In the genomic region with DNA sequence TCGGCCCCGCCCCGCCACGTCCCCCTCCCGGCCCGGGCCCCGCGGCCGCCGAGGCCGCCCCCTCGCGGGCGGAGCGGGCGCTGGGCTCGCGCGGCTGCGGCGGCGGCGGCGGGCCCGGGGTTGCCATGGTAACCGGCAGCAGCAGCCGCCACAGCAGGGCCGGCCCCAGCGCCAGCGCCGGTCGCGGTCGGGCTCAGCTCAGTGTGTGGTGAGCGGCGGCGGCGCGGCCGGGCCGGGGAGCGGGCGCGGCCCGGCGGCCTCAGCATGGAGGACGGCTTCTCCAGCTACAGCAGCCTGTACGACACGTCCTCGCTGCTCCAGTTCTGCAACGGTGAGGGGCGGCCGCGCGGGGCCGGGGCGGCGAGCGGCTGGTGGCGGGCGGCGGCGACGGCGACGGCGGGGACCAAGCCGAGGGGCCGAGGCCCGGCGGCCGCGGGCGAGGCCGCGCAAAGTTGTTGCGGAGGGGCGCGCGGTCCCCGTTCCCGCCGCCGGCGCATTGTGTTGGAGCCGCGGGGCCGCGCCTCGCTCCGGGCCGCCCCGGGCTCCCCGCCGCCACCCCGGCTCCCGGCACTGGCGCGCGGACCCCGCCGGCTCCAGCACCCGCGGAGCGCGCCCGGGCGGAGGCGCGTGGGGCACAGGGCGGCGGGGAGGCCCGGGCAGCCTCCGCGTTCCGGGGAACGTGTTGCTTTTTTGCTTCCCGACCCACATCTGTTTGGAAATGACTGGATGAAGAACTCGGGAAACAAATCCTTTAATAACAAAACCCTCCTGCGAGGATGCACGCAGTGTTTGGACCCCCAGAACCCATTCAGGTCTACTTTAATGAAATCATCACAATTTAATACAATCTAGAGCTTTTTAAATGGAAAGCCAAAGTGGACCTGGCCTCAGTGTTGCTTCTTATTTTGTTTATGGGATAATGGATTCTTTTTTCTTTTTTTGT, we compare ENCODE assay signal across 8 cellular contexts. TPM values are rescaled to one million over a fixed set of nuclear protein-coding genes. Genes with fewer than 3 reads are reported as not detected.
DNase-seq lines count a peak whose midpoint lies in the region; ATAC-seq lines count a peak whose summit lies in the region.

Gene EML1 (plus strand): TSS at position 201 of the 943 bp plus-strand sequence. CDS start 64 bp downstream, at position 265.

- peak within 1 kb of the TSS; percentile 80 for H3K18ac ChIP-seq in trophoblast cell (ENCODE audit: low read length)

- H3K9me3 ChIP-seq in adipocyte (ENCODE audit: control insufficient read depth, low read length) (peaks cover 8% of the 10 kb centered on the region), trophoblast cell (ENCODE audit: insufficient read depth, low read depth, low read length) (no peaks in the 10 kb centered on the region), thymus (ENCODE audit: control insufficient read depth) (peaks cover 2% of the 10 kb centered on the region)

- peak within 1 kb of the TSS; percentile 3 for H2BK120ac ChIP-seq in trophoblast cell (ENCODE audit: insufficient read depth, low read length, poor library complexity)

- H3K9ac ChIP-seq in adipocyte (ENCODE audit: low read length) (peak within 1 kb of the TSS; percentile 86), trophoblast cell (ENCODE audit: low read length) (peak within 1 kb of the TSS; percentile 56)

- H3K27ac ChIP-seq in trophoblast cell (ENCODE audit: low read depth, low read length) (peak within 1 kb of the TSS; percentile 28), thymus (ENCODE audit: low read depth) (peak within 1 kb of the TSS; percentile 31)

- H3K4ac ChIP-seq in trophoblast cell (ENCODE audit: low read depth, low read length) = peak within 1 kb of the TSS; percentile 28

- no peaks in the 10 kb centered on the region for H3K27me3 ChIP-seq in adipocyte (replicated peaks; ENCODE audit: control insufficient read depth, insufficient read depth, low read length)
- H3K27me3 ChIP-seq in trophoblast cell (ENCODE audit: insufficient read depth, low read length) = no peaks in the 10 kb centered on the region
- peaks cover 48% of the 10 kb centered on the region for H3K27me3 ChIP-seq in thymus (ENCODE audit: control insufficient read depth, insufficient read depth)

- intact Hi-C loops in Right ventricle myocardium superior (cut with DNase I) = loop anchor here (5.0 to 10.0 kb wide), 2 partner anchors 61 to 91 kb away; no protein-coding TSS in a partner anchor

- H3K4me1 ChIP-seq in adipocyte (ENCODE audit: control insufficient read depth, insufficient read depth, low read length) (peaks cover 30% of the 10 kb centered on the region), trophoblast cell (ENCODE audit: control insufficient read depth in 1 of 2, insufficient read depth in 2 of 2, low read length in 2 of 2) (peaks cover 0 to 2% of the 10 kb centered on the region in 2 experiments), thymus (ENCODE audit: control insufficient read depth, insufficient read depth, low read length) (peaks cover 3% of the 10 kb centered on the region)

- peak within 1 kb of the TSS; percentile 64 for H4K12ac ChIP-seq in trophoblast cell (ENCODE audit: low read depth, low read length)

- peak within 1 kb of the TSS; percentile 27 for H3K4me3 ChIP-seq in Jurkat, Clone E6-1 (ENCODE audit: low read length)
- H3K4me3 ChIP-seq in adipocyte (ENCODE audit: low read length) (peak within 1 kb of the TSS; percentile 84), trophoblast cell (ENCODE audit: low read depth, low read length) (peak within 1 kb of the TSS; percentile 84), thymus (ENCODE audit: low read length) (peak within 1 kb of the TSS; percentile 63)

- peaks cover 3% of the 10 kb centered on the region for H3K79me2 ChIP-seq in trophoblast cell (ENCODE audit: control insufficient read depth, insufficient read depth, low read length, poor library complexity)

- ATAC-seq in GM21576 (IDR thresholded peaks at IDR 0.05; ENCODE audit: unreplicated experiment) (peak; percentile 93), Right ventricle myocardium superior (ENCODE audit: poor library complexity) (peak; percentile 92)

- H4K8ac ChIP-seq in trophoblast cell (ENCODE audit: low read depth, low read length) = peak within 1 kb of the TSS; percentile 84

- no CpG with 5 or more reads among the region's 121 CpGs for WGBS in trophoblast cell (ENCODE audit: extremely low coverage, insufficient coverage, insufficient read length)
- WGBS in thymus = under 1% methylated on average over 121 of the region's 121 CpGs

- peaks cover 6% of the 10 kb centered on the region for H3K79me1 ChIP-seq in trophoblast cell (ENCODE audit: low read length)

- DNase-seq in DMS153 treated with DMSO at 0.1 percent for 48 hours (lab: John Stamatoyannopoulos, UW; ENCODE audit: unreplicated experiment) (peak; percentile 4), SW480 (ENCODE audit: low spot score) (peak; percentile 75), adipocyte (ENCODE audit: low read depth) (peak; percentile 94), Right ventricle myocardium superior (peak; percentile 89), trophoblast cell (peak; percentile 63 to 83)
- peak; percentile 19 for DNase-seq in Jurkat, Clone E6-1 (ENCODE audit: low read depth, low spot score)

- peak within 1 kb of the TSS; percentile 81 for H3K14ac ChIP-seq in trophoblast cell (ENCODE audit: low read length)

- H3K36me3 ChIP-seq in adipocyte (ENCODE audit: control insufficient read depth, insufficient read depth, low read length, severe bottlenecking) = no peaks in the 10 kb centered on the region
- H3K36me3 ChIP-seq in trophoblast cell (ENCODE audit: control insufficient read depth in 1 of 2, insufficient read depth in 2 of 2, low read length in 2 of 2) = no peaks in the 10 kb centered on the region
- H3K36me3 ChIP-seq in thymus (ENCODE audit: control insufficient read depth, insufficient read depth) = no peaks in the 10 kb centered on the region

- H4K91ac ChIP-seq in trophoblast cell (ENCODE audit: low read depth, low read length) = peak within 1 kb of the TSS; percentile 81

- peak within 1 kb of the TSS; percentile 8 for H2BK5ac ChIP-seq in trophoblast cell (ENCODE audit: low read depth, low read length, poor library complexity)

- peak within 1 kb of the TSS; percentile 86 for H2AFZ ChIP-seq in trophoblast cell (ENCODE audit: insufficient read depth, low read length, poor library complexity)

- no peak within 1 kb of the TSS for H3K23ac ChIP-seq in trophoblast cell (ENCODE audit: low read length)

- H2BK12ac ChIP-seq in trophoblast cell (ENCODE audit: low read length) = peak within 1 kb of the TSS; percentile 81

- H3K4me2 ChIP-seq in trophoblast cell (ENCODE audit: low read length) = peak within 1 kb of the TSS; percentile 90

- H2AK5ac ChIP-seq in trophoblast cell (ENCODE audit: low read length) = no peak within 1 kb of the TSS

RNA-seq across cellular contexts. Expression of gene EML1, which starts in this region (rescaled TPM):
- polyA plus RNA-seq in Jurkat, Clone E6-1 (2012; ENCODE audit: insufficient read depth, insufficient read length) = 3.1 TPM
- total RNA-seq in Right ventricle myocardium superior = 39.5 TPM
- polyA plus RNA-seq in trophoblast cell (2013) = 5.5 and 6.1 TPM in 2 replicates
- polyA plus RNA-seq in thymus = 1.7 TPM

Comparison
In these comparisons a context has a peak if more than half of its experiments do, and no peak if none do; other contexts are left out.
1. Peak in every context shown above with its lines: DNase-seq, ATAC-seq, H3K4me3 ChIP-seq and H3K27ac ChIP-seq.
2. DNase-seq: peak in every context shown above with its lines; median percentile 94 in adipocyte; 89 in Right ventricle myocardium superior; 75 in SW480; 73 in trophoblast cell; 19 in Jurkat, Clone E6-1; 4 in DMS153 treated with DMSO at 0.1 percent for 48 hours.
3. H3K4me3 ChIP-seq: peak in every context shown above with its lines; median percentile 84 in adipocyte; 84 in trophoblast cell; 63 in thymus; 27 in Jurkat, Clone E6-1.